ENCODE assay signal across 8 cellular contexts in genomic region chr1:146387750-146388469, GRCh38.
DNase-seq lines count a peak whose midpoint lies in the region; ATAC-seq and TF ChIP-seq lines count a peak whose summit lies in the region.
"Not testable (repeated sequence)": the region's sequence is repeated elsewhere in the genome, so short reads cannot be mapped to it uniquely, and the experiment has no call there.

No MANE protein-coding gene starts in this region.

- intact Hi-C loops in OCI-LY7 (cut with micrococcal nuclease; ENCODE audit: unreplicated experiment); psoas muscle (cut with DNase I): not testable (repeated sequence)

- H3K27me3 ChIP-seq in iPS-20b (ENCODE audit: insufficient read depth, low read length); psoas muscle (ENCODE audit: insufficient read depth in 3 of 3, low read length in 2 of 3): not testable (repeated sequence)

- H3K4me1 Mint-ChIP-seq in activated CD4-positive, alpha-beta memory T cell treated with anti-CD3 and anti-CD28 coated beads, Interleukin-2, amount 10 ng/mL, durations not matched to agents 7 days and 5 days, result peaks cover 16% of the 10 kb centered on the region

- not testable (repeated sequence) for H3K9me3 Mint-ChIP-seq in activated CD4-positive, alpha-beta memory T cell treated with anti-CD3 and anti-CD28 coated beads, Interleukin-2, amount 10 ng/mL, durations not matched to agents 7 days and 5 days

- H3K9me3 ChIP-seq in OCI-LY7 (ENCODE audit: low read length); iPS-20b (ENCODE audit: insufficient read depth, low read depth, low read length); psoas muscle: not testable (repeated sequence)

- TF ChIP-seq CTCF in OCI-LY7 (conservative IDR thresholded peaks at IDR 0.05; ENCODE audit: low read length); cardiac fibroblast (IDR thresholded peaks at IDR 0.05; ENCODE audit: low read depth, low read length); psoas muscle (IDR thresholded peaks at IDR 0.05): not testable (repeated sequence)

- H3K36me3 Mint-ChIP-seq in activated CD4-positive, alpha-beta memory T cell treated with anti-CD3 and anti-CD28 coated beads, Interleukin-2, amount 10 ng/mL, durations not matched to agents 7 days and 5 days (ENCODE audit: low read depth), result not testable (repeated sequence)

- H3K9me2 ChIP-seq in OCI-LY7 (ENCODE audit: insufficient read depth, low read length), result not testable (repeated sequence)

- TSS peak; percentile 97 for BruUV-seq in OCI-LY7 (replicated peaks; lab: Mats Ljungman, UMichigan)

- peak overlapping the region; percentile 21; the same call in 1 of the 2 replicates for H3K9ac ChIP-seq in iPS-20b (ENCODE audit: low read depth, low read length)

- peak overlapping the region; percentile 62 for H3K4me3 ChIP-seq in OCI-LY7 (ENCODE audit: low read depth, low read length, poor library complexity, severe bottlenecking)
- H3K4me3 ChIP-seq in cardiac fibroblast (replicated peaks in 1 of 2; ENCODE audit: low read depth in 2 of 2, low read length in 2 of 2); iPS-20b (ENCODE audit: low read length); psoas muscle; urinary bladder (ENCODE audit: low read depth, low read length): not testable (repeated sequence)

- CTCF ChIA-PET in OCI-LY7 (lab: Charles Lee; ENCODE audit: unreplicated experiment); activated CD4-positive, alpha-beta memory T cell treated with anti-CD3 and anti-CD28 coated beads, Interleukin-2, amount 10 ng/mL, durations not matched to agents 7 days and 5 days (lab: Charles Lee): not testable (repeated sequence)

- DNase-seq in HT-29 (ENCODE audit: low spot score) (peak; percentile 12), OCI-LY7 (ENCODE audit: low spot score) (peak; percentile 76), cardiac fibroblast (ENCODE audit: low read depth in 2 of 2) (peak; percentile 2 to 8)
- peak; percentile 27 for DNase-seq in activated CD4-positive, alpha-beta memory T cell treated with anti-CD3 and anti-CD28 coated beads, Interleukin-2, amount 10 ng/mL, durations not matched to agents 7 days and 5 days
- DNase-seq in psoas muscle, result not testable (repeated sequence)

- not testable (repeated sequence) for H4K20me1 ChIP-seq in OCI-LY7 (ENCODE audit: insufficient read depth, low read length)

- not testable (repeated sequence) for H3K36me3 ChIP-seq in OCI-LY7 (ENCODE audit: insufficient read depth, low read length); iPS-20b (ENCODE audit: insufficient read depth, low read depth, low read length); psoas muscle (ENCODE audit: insufficient read depth in 1 of 2, low read depth in 1 of 2); urinary bladder (ENCODE audit: insufficient read depth)

- peaks cover 16% of the 10 kb centered on the region for H3K4me1 ChIP-seq in OCI-LY7 (ENCODE audit: insufficient read depth, low read length, poor library complexity, severe bottlenecking)
- H3K4me1 ChIP-seq in iPS-20b (ENCODE audit: insufficient read depth, low read length); psoas muscle; urinary bladder (ENCODE audit: insufficient read depth): not testable (repeated sequence)

- H3K4me2 ChIP-seq in OCI-LY7 (ENCODE audit: low read length), result peak overlapping the region; percentile 83

- not testable (repeated sequence) for H3K79me2 ChIP-seq in OCI-LY7 (ENCODE audit: insufficient read depth, low read depth, low read length)

- H3K27ac ChIP-seq in OCI-LY7 (ENCODE audit: low read depth, low read length, poor library complexity, severe bottlenecking) (peak overlapping the region; percentile 94), psoas muscle (peak overlapping the region; percentile 46), urinary bladder (ENCODE audit: low read depth) (peak overlapping the region; percentile 45)
- not testable (repeated sequence) for H3K27ac ChIP-seq in iPS-20b (ENCODE audit: low read length)

- H3K27me3 Mint-ChIP-seq in activated CD4-positive, alpha-beta memory T cell treated with anti-CD3 and anti-CD28 coated beads, Interleukin-2, amount 10 ng/mL, durations not matched to agents 7 days and 5 days, result not testable (repeated sequence)

- H3K27ac Mint-ChIP-seq in activated CD4-positive, alpha-beta memory T cell treated with anti-CD3 and anti-CD28 coated beads, Interleukin-2, amount 10 ng/mL, durations not matched to agents 7 days and 5 days, result peak overlapping the region; percentile 99

- H3K4me3 Mint-ChIP-seq in activated CD4-positive, alpha-beta memory T cell treated with anti-CD3 and anti-CD28 coated beads, Interleukin-2, amount 10 ng/mL, durations not matched to agents 7 days and 5 days, result peak overlapping the region; percentile 84

- WGBS in psoas muscle, 3 donors, result 23 to 32% (median 27%) methylated on average over 9 of the region's 10 CpGs
- 25% methylated on average over 9 of the region's 10 CpGs for whole genome bisulfite sequencing in urinary bladder

- H2AFZ ChIP-seq in OCI-LY7 (ENCODE audit: low read length), result 0 out of 2 replicates have a peak overlapping the region, but pooled peaks have one; percentile 41

- peak; percentile 41 for ATAC-seq in GM18508 (IDR thresholded peaks at IDR 0.05; ENCODE audit: insufficient read depth, unreplicated experiment)
- ATAC-seq in psoas muscle, result peak in 2 of 4 donors; percentile 42 to 47

- POLR2A ChIA-PET in OCI-LY7 (lab: Charles Lee), result interaction anchor here (0.7 to 1.2 kb wide), 3 partner anchors 10 to 856 kb away, joined by 3 to 8 read pairs (median 5); no protein-coding TSS in a partner anchor
- POLR2A ChIA-PET in activated CD4-positive, alpha-beta memory T cell treated with anti-CD3 and anti-CD28 coated beads, Interleukin-2, amount 10 ng/mL, durations not matched to agents 7 days and 5 days (lab: Charles Lee), result interaction anchor here (0.6 to 1.5 kb wide), 6 partner anchors 9 to 1841 kb away, joined by 5 to 69 read pairs (median 11); no protein-coding TSS in a partner anchor
